ENCODE assay signal across 1 cellular context in genomic region chr13:40916207-40916998, GRCh38.
TF ChIP-seq lines count a peak whose summit lies in the region.

No MANE protein-coding gene starts in this region.

TF ChIP-seq in SK-N-SH, 30 proteins besides CTCF, POLR2A, EP300 and RAD21:
- no peak for TF ChIP-seq ELF1 (IDR thresholded peaks at IDR 0.05)
- TF ChIP-seq MAX (IDR thresholded peaks at IDR 0.05; ENCODE audit: low read depth), result no peak
- no peak for TF ChIP-seq YY1 (IDR thresholded peaks at IDR 0.05; ENCODE audit: low read depth)
- TF ChIP-seq SMC3 (IDR thresholded peaks at IDR 0.05; ENCODE audit: low read depth, low read length), result no peak
- TF ChIP-seq NRF1 (IDR thresholded peaks at IDR 0.05; ENCODE audit: low read depth, low read length), result no peak
- TF ChIP-seq TAF1 (IDR thresholded peaks at IDR 0.05; ENCODE audit: borderline replicate concordance, low read depth, low read length), result no peak
- peak; percentile 57; the same call in 1 of the 2 replicates for TF ChIP-seq FOXM1 (IDR thresholded peaks at IDR 0.05; ENCODE audit: low read depth)
- peak; percentile 72 for TF ChIP-seq JUND (IDR thresholded peaks at IDR 0.05)
- TF ChIP-seq TEAD4 (IDR thresholded peaks at IDR 0.05; ENCODE audit: borderline replicate concordance, insufficient read depth), result peak; percentile 40
- TF ChIP-seq GABPA (IDR thresholded peaks at IDR 0.05; ENCODE audit: low read depth), result no peak
- no peak for TF ChIP-seq ZBTB33 (IDR thresholded peaks at IDR 0.05; ENCODE audit: borderline replicate concordance, low read depth)
- peak; percentile 62 for TF ChIP-seq CHD2 (IDR thresholded peaks at IDR 0.05; ENCODE audit: low read length, partially characterized antibody)
- peak; percentile 97 for TF ChIP-seq GATA2 (CRISPR knock-in tag; IDR thresholded peaks at IDR 0.05)
- TF ChIP-seq RCOR1 (IDR thresholded peaks at IDR 0.05; ENCODE audit: low read length), result peak; percentile 84
- TF ChIP-seq NFIC (IDR thresholded peaks at IDR 0.05; ENCODE audit: borderline replicate concordance), result 0 out of 2 replicates have a peak, but pooled peaks have one; percentile 15
- peak; percentile 79 for TF ChIP-seq PBX3 (IDR thresholded peaks at IDR 0.05)
- peak; percentile 90 for TF ChIP-seq TCF12 (IDR thresholded peaks at IDR 0.05)
- no peak for TF ChIP-seq IRF3 (IDR thresholded peaks at IDR 0.05; ENCODE audit: low read depth, low read length)
- peak; percentile 22; the same call in 1 of the 2 replicates for TF ChIP-seq MXI1 (IDR thresholded peaks at IDR 0.05; ENCODE audit: low read depth, low read length)
- no peak for TF ChIP-seq USF1 (IDR thresholded peaks at IDR 0.05; ENCODE audit: borderline replicate concordance, low read depth)
- TF ChIP-seq FOSL2 (IDR thresholded peaks at IDR 0.05; ENCODE audit: borderline replicate concordance, low read depth), result peak; percentile 79
- TF ChIP-seq RXRA (IDR thresholded peaks at IDR 0.05; ENCODE audit: borderline replicate concordance, low read depth), result peak; percentile 63; the same call in 1 of the 2 replicates
- peak; percentile 48; the same call in 1 of the 2 replicates for TF ChIP-seq POLR2AphosphoS5 (IDR thresholded peaks at IDR 0.05; ENCODE audit: low read depth, low read length)
- TF ChIP-seq SIN3A (IDR thresholded peaks at IDR 0.05; ENCODE audit: borderline replicate concordance, low read depth, low read length), result no peak
- no peak for TF ChIP-seq REST (IDR thresholded peaks at IDR 0.05; ENCODE audit: low read depth, low read length)
- TF ChIP-seq USF2 (IDR thresholded peaks at IDR 0.05; ENCODE audit: borderline replicate concordance, low read depth, low read length), result no peak
- no peak for TF ChIP-seq RFX5 (IDR thresholded peaks at IDR 0.05; ENCODE audit: low read length)
- peak; percentile 60; the same call in 1 of the 2 replicates for TF ChIP-seq MEF2A (IDR thresholded peaks at IDR 0.05; ENCODE audit: borderline replicate concordance, low read depth)
- peak; percentile 65; the same call in 1 of the 2 replicates for TF ChIP-seq FOXJ3 (CRISPR knock-in tag; IDR thresholded peaks at IDR 0.05)
